ENCODE assay signal across 28 cellular contexts in genomic region chr6:108648186-108648585, GRCh38.
A peak's percentile ranks its signal among the peaks of the same experiment; 100 is the strongest.
DNase-seq lines count a peak whose midpoint lies in the region; ATAC-seq and TF ChIP-seq lines count a peak whose summit lies in the region.
"Had no signal": no experiment of that assay in that cellular context is flagged by ENCODE, and none has a peak within 500 bp of the region (broad histone marks: within the 10 kb centered on the region; RNA-seq: fewer than 3 reads in every experiment).

No MANE protein-coding gene starts in this region.

- no peaks in the 10 kb centered on the region for H3K9me2 ChIP-seq in MM.1S (replicated peaks; ENCODE audit: insufficient read depth, low read length)

- H3K27ac ChIP-seq in MM.1S (ENCODE audit: low read length) (peak overlapping the region; percentile 93), neutrophil (peak overlapping the region; percentile 72)
- H3K27ac ChIP-seq: BLaER1, brain microvascular endothelial cell, SK-N-MC had no signal

- ATAC-seq in GM21717 (IDR thresholded peaks at IDR 0.05; ENCODE audit: unreplicated experiment), result no peak
- ATAC-seq in HG02763 (IDR thresholded peaks at IDR 0.05; ENCODE audit: unreplicated experiment), result no peak
- ATAC-seq: effector memory CD8-positive, alpha-beta T cell had no signal

- no peaks in the 10 kb centered on the region for H3K9me3 ChIP-seq in MM.1S (replicated peaks; ENCODE audit: insufficient read depth, low read length)
- no peaks in the 10 kb centered on the region for H3K9me3 ChIP-seq in neutrophil
- H3K9me3 ChIP-seq: BLaER1 had no signal

- no peak overlapping the region for H2AFZ ChIP-seq in MM.1S (ENCODE audit: low read length)

- DNase-seq in ELR (ENCODE audit: low read depth) (peak; percentile 20), MM.1S (no peak), RPMI7951 (ENCODE audit: low read depth) (peak; percentile 22), NCI-H226 (no peak), AG20443 (ENCODE audit: low spot score) (no peak)
- DNase-seq: activated CD4-positive, alpha-beta T cell treated with anti-CD3 and anti-CD28 coated beads for 4 hours; activated CD8-positive, alpha-beta memory T cell treated with anti-CD3 and anti-CD28 coated beads for 24 hours; activated gamma-delta T cell treated with Interleukin-2 at 50 U/mL for 16 hours; activated T-cell treated with anti-CD3 and anti-CD28 coated beads, Interleukin-2, amount 50 U/mL, for 1 hour; brain microvascular endothelial cell; DND-41; effector memory CD8-positive, alpha-beta T cell; foreskin melanocyte; mesendoderm; NCI-H1092; NCI-H187; NCI-H345; NCI-H748 treated with DMSO at 0.1 percent for 48 hours; nucleus accumbens; small intestine; stimulated activated CD4-positive, alpha-beta T cell treated with anti-CD3 and anti-CD28 coated beads, Interleukin-2, amount 100 ng/mL, for 24 hours; substantia nigra; T-helper 2 cell had no signal

- peaks cover 73% of the 10 kb centered on the region for H3F3A ChIP-seq in MM.1S (ENCODE audit: insufficient read depth, low read length)

- peaks cover 8% of the 10 kb centered on the region; the same call in 1 of the 2 replicates for H4K20me1 ChIP-seq in MM.1S (ENCODE audit: insufficient read depth, low read length)

- TF ChIP-seq CTCF in MM.1S (IDR thresholded peaks at IDR 0.05; ENCODE audit: low read length) (no peak), neutrophil (IDR thresholded peaks at IDR 0.05) (no peak)

- 0 out of 2 replicates have a peak, but pooled peaks cover 4% of the 10 kb centered on the region for H3K36me3 ChIP-seq in MM.1S (replicated peaks; ENCODE audit: insufficient read depth, low read length)
- H3K36me3 ChIP-seq in neutrophil, result no peaks in the 10 kb centered on the region
- H3K36me3 ChIP-seq: brain microvascular endothelial cell had no signal

- H3K4me2 ChIP-seq in MM.1S (ENCODE audit: low read depth, low read length), result peak overlapping the region; percentile 40; the same call in 1 of the 2 replicates
- H3K4me2 ChIP-seq: BLaER1 had no signal

- H3K79me2 ChIP-seq in MM.1S (ENCODE audit: low read length), result peaks cover 100% of the 10 kb centered on the region

- no peak overlapping the region for H3K9ac ChIP-seq in MM.1S (ENCODE audit: low read length)
- H3K9ac ChIP-seq: BLaER1 had no signal

- peaks cover 99% of the 10 kb centered on the region for H3K4me1 ChIP-seq in MM.1S (ENCODE audit: low read length)
- peaks cover 68 to 84% of the 10 kb centered on the region in 2 experiments for H3K4me1 ChIP-seq in neutrophil (ENCODE audit: control insufficient read depth in 1 of 2, insufficient read depth in 1 of 2, low read depth in 1 of 2, low read length in 1 of 2)

- H3K4me3 ChIP-seq in MM.1S (ENCODE audit: low read length) (no peak overlapping the region), neutrophil (ENCODE audit: low read depth in 1 of 2, low read length in 1 of 2) (peak overlapping the region in 1 of 2 experiments; percentile 41)
- H3K4me3 ChIP-seq: BLaER1, SK-N-MC had no signal

- no peaks in the 10 kb centered on the region for H3K27me3 ChIP-seq in MM.1S (replicated peaks; ENCODE audit: insufficient read depth, low read length)
- H3K27me3 ChIP-seq in neutrophil, result no peaks in the 10 kb centered on the region
- H3K27me3 ChIP-seq: BLaER1, brain microvascular endothelial cell had no signal

Comparison
In these comparisons a context has a peak if more than half of its experiments do, and no peak if none do; other contexts are left out.
1. DNase-seq: peak in ELR (single experiment) and RPMI7951 (single experiment); none in MM.1S (single experiment), NCI-H226 (single experiment) and AG20443 (single experiment).